ENCODE assay signal across 2 cellular contexts in the genomic region with DNA sequence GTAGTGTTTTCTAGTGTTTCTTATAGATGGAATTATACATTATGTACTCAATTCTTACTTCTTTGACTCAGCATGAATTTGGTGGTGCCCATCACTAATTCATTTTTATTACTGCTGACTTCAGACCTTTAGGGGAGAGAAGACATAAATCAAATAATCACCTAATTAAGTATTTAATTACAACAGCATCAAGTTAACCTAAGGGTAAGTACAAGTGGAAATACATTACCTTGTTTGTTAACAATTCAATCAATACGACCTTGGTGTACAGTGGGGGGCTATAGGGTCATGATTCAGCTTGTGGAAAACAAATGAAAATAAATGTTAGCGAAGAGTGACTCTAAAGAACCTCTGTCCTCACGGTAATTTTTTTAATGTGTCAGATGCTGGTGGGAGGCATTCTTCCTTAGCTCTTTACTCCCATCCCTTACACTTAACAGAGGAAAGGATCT.
TF ChIP-seq lines count a peak whose summit lies in the region.

No MANE protein-coding gene starts in this region.

TF ChIP-seq in SK-N-SH, 30 proteins besides CTCF, POLR2A, EP300 and RAD21 (continued from another document):
- TF ChIP-seq, protein P1, sequence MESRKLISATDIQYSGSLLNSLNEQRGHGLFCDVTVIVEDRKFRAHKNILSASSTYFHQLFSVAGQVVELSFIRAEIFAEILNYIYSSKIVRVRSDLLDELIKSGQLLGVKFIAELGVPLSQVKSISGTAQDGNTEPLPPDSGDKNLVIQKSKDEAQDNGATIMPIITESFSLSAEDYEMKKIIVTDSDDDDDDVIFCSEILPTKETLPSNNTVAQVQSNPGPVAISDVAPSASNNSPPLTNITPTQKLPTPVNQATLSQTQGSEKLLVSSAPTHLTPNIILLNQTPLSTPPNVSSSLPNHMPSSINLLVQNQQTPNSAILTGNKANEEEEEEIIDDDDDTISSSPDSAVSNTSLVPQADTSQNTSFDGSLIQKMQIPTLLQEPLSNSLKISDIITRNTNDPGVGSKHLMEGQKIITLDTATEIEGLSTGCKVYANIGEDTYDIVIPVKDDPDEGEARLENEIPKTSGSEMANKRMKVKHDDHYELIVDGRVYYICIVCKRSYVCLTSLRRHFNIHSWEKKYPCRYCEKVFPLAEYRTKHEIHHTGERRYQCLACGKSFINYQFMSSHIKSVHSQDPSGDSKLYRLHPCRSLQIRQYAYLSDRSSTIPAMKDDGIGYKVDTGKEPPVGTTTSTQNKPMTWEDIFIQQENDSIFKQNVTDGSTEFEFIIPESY (IDR thresholded peaks at IDR 0.05; ENCODE audit: borderline replicate concordance, low read depth): no peak

TF ChIP-seq in SK-N-SH treated with all-trans-retinoic acid at 6 μM for 48 hours, 23 proteins besides CTCF, POLR2A, EP300 and RAD21 (continued from another document):
- TF ChIP-seq POU6F1 (CRISPR knock-in tag; IDR thresholded peaks at IDR 0.05; ENCODE audit: borderline replicate concordance, low read depth) (no peak), TOX (CRISPR knock-in tag; IDR thresholded peaks at IDR 0.05; ENCODE audit: borderline replicate concordance) (no peak), ISL1 (CRISPR knock-in tag; IDR thresholded peaks at IDR 0.05) (no peak), SNAI2 (CRISPR knock-in tag; IDR thresholded peaks at IDR 0.05) (no peak), TCF4 (CRISPR knock-in tag; IDR thresholded peaks at IDR 0.05; ENCODE audit: borderline replicate concordance) (no peak), CREB5 (CRISPR knock-in tag; IDR thresholded peaks at IDR 0.05; ENCODE audit: low read depth) (no peak), ARNTL (CRISPR knock-in tag; IDR thresholded peaks at IDR 0.05; ENCODE audit: borderline replicate concordance, low read depth) (no peak), ZNF70 (CRISPR knock-in tag; IDR thresholded peaks at IDR 0.05) (no peak), ZFP3 (CRISPR knock-in tag; IDR thresholded peaks at IDR 0.05) (no peak)
